In the genomic region with DNA sequence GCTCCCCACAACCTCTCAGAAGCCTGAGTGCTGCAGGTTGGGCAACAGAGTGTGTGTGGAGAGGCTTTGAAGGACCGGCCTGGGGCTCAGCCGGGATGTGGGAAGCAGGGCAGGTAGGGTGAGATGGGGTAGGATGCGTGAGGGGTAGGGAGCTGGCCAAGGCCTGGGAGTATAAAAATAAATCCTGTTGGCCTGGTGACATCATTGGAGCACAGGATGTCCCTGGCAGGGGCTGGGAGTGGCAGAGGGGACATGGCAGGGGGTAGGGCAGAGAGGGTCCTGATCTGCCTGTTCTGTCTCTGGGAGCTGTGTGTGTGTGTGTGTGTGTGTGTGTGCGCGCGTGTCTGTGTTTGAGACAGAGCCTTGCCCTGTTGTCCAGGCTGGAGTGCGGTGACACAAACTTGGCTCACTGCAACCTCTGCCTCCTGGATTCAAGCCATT, we compare ENCODE assay signal across 11 cellular contexts. TPM values are rescaled to one million over a fixed set of nuclear protein-coding genes. Genes with fewer than 3 reads are reported as not detected.
DNase-seq lines count a peak whose midpoint lies in the region; ATAC-seq and TF ChIP-seq lines count a peak whose summit lies in the region.
"Had no signal": no experiment of that assay in that cellular context is flagged by ENCODE, and none has a peak within 500 bp of the region (broad histone marks: within the 10 kb centered on the region; RNA-seq: fewer than 3 reads in every experiment).

No MANE protein-coding gene starts in this region.

- H3K4me2 ChIP-seq in mesendoderm (ENCODE audit: low read length) = no peak overlapping the region

- H3K23ac ChIP-seq in mesendoderm (ENCODE audit: low read length) = no peak overlapping the region

- H3K79me1 ChIP-seq in mesendoderm (ENCODE audit: low read length) = peaks cover under 1% of the 10 kb centered on the region

- H3K4me1 ChIP-seq in Caco-2 = peaks cover 12% of the 10 kb centered on the region
- H3K4me1 ChIP-seq in adrenal gland (replicated peaks in 1 of 2) = peaks cover 23 to 45% of the 10 kb centered on the region in 2 donors
- peaks cover 4% of the 10 kb centered on the region for H3K4me1 ChIP-seq in mesendoderm (ENCODE audit: control insufficient read depth, low read depth, low read length)

- no peak overlapping the region for H3K4me3 Mint-ChIP-seq in Caco-2 (ENCODE audit: unreplicated experiment)
- H3K4me3 Mint-ChIP-seq in stimulated activated naive CD8-positive, alpha-beta T cell treated with anti-CD3 and anti-CD28 coated beads, Interleukin-15, amount 100 ng/mL, for 72 hours = peak overlapping the region; percentile 5 to 23
- no peak overlapping the region for H3K4me3 Mint-ChIP-seq in nephron progenitor cell

- no peak overlapping the region for H3K9ac ChIP-seq in mesendoderm (ENCODE audit: low read length)

- H2BK15ac ChIP-seq in mesendoderm (replicated peaks; ENCODE audit: low read depth) = no peak overlapping the region

- intact Hi-C loops in Caco-2 (cut with micrococcal nuclease; ENCODE audit: unreplicated experiment) = no loop called here
- intact Hi-C loops in adrenal gland (cut with DNase I) = no loop called here

- H3K9me3 ChIP-seq in Caco-2 (no peaks in the 10 kb centered on the region), adrenal gland (replicated peaks in 1 of 3) (no peaks in the 10 kb centered on the region)

- H4K5ac ChIP-seq in mesendoderm (ENCODE audit: low read length) = no peak overlapping the region

- H2BK120ac ChIP-seq in mesendoderm (ENCODE audit: low read depth, low read length) = no peak overlapping the region

- DNase-seq in Caco-2 (no peak), adrenal gland (peak in 6 of 7 donors; percentile 48 to 80 (median 61)), left lobe of liver (ENCODE audit: low spot score) (peak; percentile 85), SW 1271 (lab: John Stamatoyannopoulos, UW) (no peak), nephron progenitor cell (no peak), NCI-H748 treated with DMSO at 0.1 percent for 48 hours (lab: John Stamatoyannopoulos, UW) (no peak), mesendoderm (no peak)
- no peak for DNase-seq in stimulated activated naive CD8-positive, alpha-beta T cell treated with anti-CD3 and anti-CD28 coated beads, Interleukin-15, amount 100 ng/mL, for 72 hours
- DNase-seq: activated CD4-positive, CD25-positive, alpha-beta regulatory T cell; activated naive CD4-positive, alpha-beta T cell treated with anti-CD3 and anti-CD28 coated beads, Interleukin-2, amount 50 U/mL, for 16 hours; effector CD8-positive, alpha-beta T cell had no signal

- no peaks in the 10 kb centered on the region for H3K9me3 Mint-ChIP-seq in Caco-2 (ENCODE audit: unreplicated experiment)
- no peaks in the 10 kb centered on the region for H3K9me3 Mint-ChIP-seq in stimulated activated naive CD8-positive, alpha-beta T cell treated with anti-CD3 and anti-CD28 coated beads, Interleukin-15, amount 100 ng/mL, for 72 hours
- H3K9me3 Mint-ChIP-seq in nephron progenitor cell = no peaks in the 10 kb centered on the region

- TF ChIP-seq CTCF in Caco-2 (IDR thresholded peaks at IDR 0.05; ENCODE audit: insufficient read depth in 1 of 2, low read depth in 1 of 2, low read length in 1 of 2, severe bottlenecking in 1 of 2, unreplicated experiment in 1 of 2) = no peak
- no peak for TF ChIP-seq CTCF in adrenal gland (IDR thresholded peaks at IDR 0.05)
- no peak for TF ChIP-seq CTCF in nephron progenitor cell (IDR thresholded peaks at IDR 0.05)

- peak; percentile 31 for ATAC-seq in left lobe of liver
- no peak for ATAC-seq in stimulated activated naive CD8-positive, alpha-beta T cell treated with anti-CD3 and anti-CD28 coated beads, Interleukin-15, amount 100 ng/mL, for 72 hours

- POLR2A ChIA-PET in Caco-2 (lab: Charles Lee) = no interaction called here

- H3K79me2 ChIP-seq in mesendoderm (ENCODE audit: control insufficient read depth, insufficient read depth, low read length) = no peaks in the 10 kb centered on the region

- no TSS peak for BruUV-seq in Caco-2 (replicated peaks; lab: Mats Ljungman, UMichigan)

- no peak overlapping the region for H2AK5ac ChIP-seq in mesendoderm (ENCODE audit: low read length)

- H3K4me1 Mint-ChIP-seq in Caco-2 (ENCODE audit: low read depth, unreplicated experiment) = peaks cover 16% of the 10 kb centered on the region
- peaks cover 52% of the 10 kb centered on the region for H3K4me1 Mint-ChIP-seq in stimulated activated naive CD8-positive, alpha-beta T cell treated with anti-CD3 and anti-CD28 coated beads, Interleukin-15, amount 100 ng/mL, for 72 hours
- peaks cover 30% of the 10 kb centered on the region for H3K4me1 Mint-ChIP-seq in nephron progenitor cell

- WGBS in adrenal gland, 4 donors = 33 to 70% (median 35%) methylated on average over 3 to 7 of the region's 7 CpGs
- WGBS in mesendoderm (ENCODE audit: extremely low coverage, insufficient coverage, low lambda C conversion rate) = no CpG with 5 or more reads among the region's 7 CpGs

- no peak for TF ChIP-seq POLR2A in adrenal gland (IDR thresholded peaks at IDR 0.05)

- H3K27ac ChIP-seq in adrenal gland (peak overlapping the region in 4 of 5 donors; percentile 39 to 99 (median 62)), mesendoderm (ENCODE audit: low read depth, low read length) (no peak overlapping the region)

- H3K27me3 ChIP-seq in Caco-2 (replicated peaks; ENCODE audit: control insufficient read depth, insufficient read depth, low read length) (no peaks in the 10 kb centered on the region), adrenal gland (no peaks in the 10 kb centered on the region), mesendoderm (ENCODE audit: insufficient read depth, low read length, poor library complexity) (no peaks in the 10 kb centered on the region)

- CTCF ChIA-PET in Caco-2 (lab: Charles Lee) = no interaction called here

- H3K56ac ChIP-seq in mesendoderm (ENCODE audit: low read length) = no peak overlapping the region

- H3K4me3 ChIP-seq in Caco-2 (ENCODE audit: low read depth, low read length) (no peak overlapping the region), adrenal gland (no peak overlapping the region), mesendoderm (ENCODE audit: low read length) (no peak overlapping the region)

- H3K27ac Mint-ChIP-seq in Caco-2 (ENCODE audit: unreplicated experiment) (peak overlapping the region; percentile 75), nephron progenitor cell (no peak overlapping the region)
- peak overlapping the region; percentile 83 to 85 for H3K27ac Mint-ChIP-seq in stimulated activated naive CD8-positive, alpha-beta T cell treated with anti-CD3 and anti-CD28 coated beads, Interleukin-15, amount 100 ng/mL, for 72 hours

- no peaks in the 10 kb centered on the region for H3K27me3 Mint-ChIP-seq in Caco-2 (ENCODE audit: insufficient read depth, unreplicated experiment)
- no peaks in the 10 kb centered on the region for H3K27me3 Mint-ChIP-seq in stimulated activated naive CD8-positive, alpha-beta T cell treated with anti-CD3 and anti-CD28 coated beads, Interleukin-15, amount 100 ng/mL, for 72 hours
- H3K27me3 Mint-ChIP-seq in nephron progenitor cell (ENCODE audit: low read depth, poor library complexity) = no peaks in the 10 kb centered on the region

- H4K8ac ChIP-seq in mesendoderm (ENCODE audit: low read depth, low read length) = no peak overlapping the region

- H3K18ac ChIP-seq in mesendoderm (ENCODE audit: low read length) = no peak overlapping the region

- no peak overlapping the region for H3K4ac ChIP-seq in mesendoderm (ENCODE audit: low read depth, low read length)

- H3K36me3 ChIP-seq in Caco-2 (ENCODE audit: control insufficient read depth, insufficient read depth, low read length) (no peaks in the 10 kb centered on the region), adrenal gland (replicated peaks in 1 of 2) (no peaks in the 10 kb centered on the region), mesendoderm (ENCODE audit: control insufficient read depth, insufficient read depth, low read length) (no peaks in the 10 kb centered on the region)

- no peak overlapping the region for H2BK5ac ChIP-seq in mesendoderm (ENCODE audit: low read length)

- H3K36me3 Mint-ChIP-seq in Caco-2 (ENCODE audit: insufficient read depth, unreplicated experiment) (peaks cover 23% of the 10 kb centered on the region), nephron progenitor cell (ENCODE audit: low read depth) (no peaks in the 10 kb centered on the region)

RNA-seq across cellular contexts. Expression of gene TEF, which starts 28.6 kb away (rescaled TPM):
- 13.8 and 17.8 TPM in 2 replicates for total RNA-seq in Caco-2 (2022)
- total RNA-seq in adrenal gland = 10 to 100 TPM; 17.0 to 33.9 (median 23.9) TPM
- polyA plus RNA-seq in adrenal gland = 10 to 100 TPM; 11.8 to 17.5 (median 15.2) TPM
- total RNA-seq in left lobe of liver = 26.3 TPM
- polyA plus RNA-seq in mesendoderm (2013, experiment 1 of 2) = 1.4 TPM
- polyA plus RNA-seq in mesendoderm (2013, experiment 2 of 2) = 1.2 TPM

RNA-seq across cellular contexts. Expression of gene TOB2, which starts 36.3 kb away (rescaled TPM):
- total RNA-seq in Caco-2 (2022) = 49.0 and 52.5 TPM in 2 replicates
- total RNA-seq in adrenal gland = 100 to 1,000 TPM in 1 of 8 donors, 10 to 100 TPM in 7; 36.2 to 117 (median 61.5) TPM
- 10 to 100 TPM; 14.7 to 24.1 (median 20.6) TPM for polyA plus RNA-seq in adrenal gland
- 40.1 TPM for total RNA-seq in left lobe of liver
- polyA plus RNA-seq in mesendoderm (2013, experiment 1 of 2) = 23.7 TPM
- 25.4 TPM for polyA plus RNA-seq in mesendoderm (2013, experiment 2 of 2)

RNA-seq across cellular contexts. Expression of gene PHF5A, which starts 58.2 kb away (rescaled TPM):
- 75.4 and 78.6 TPM in 2 replicates for total RNA-seq in Caco-2 (2022)
- 10 to 100 TPM; 18.2 to 35.9 (median 27.1) TPM for total RNA-seq in adrenal gland
- polyA plus RNA-seq in adrenal gland = 10 to 100 TPM; 29.5 to 50.8 (median 38.4) TPM
- total RNA-seq in left lobe of liver = 14.6 TPM
- polyA plus RNA-seq in mesendoderm (2013, experiment 1 of 2) = 112 TPM
- 109 TPM for polyA plus RNA-seq in mesendoderm (2013, experiment 2 of 2)

RNA-seq across cellular contexts. Expression of gene ACO2, which starts 58.6 kb away (rescaled TPM):
- 90.5 and 95.5 TPM in 2 replicates for total RNA-seq in Caco-2 (2022)
- 100 to 1,000 TPM; 129 to 212 (median 151) TPM for total RNA-seq in adrenal gland
- 100 to 1,000 TPM in 1 of 3 donors, 10 to 100 TPM in 2; 35.5 to 135 (median 64.8) TPM for polyA plus RNA-seq in adrenal gland
- total RNA-seq in left lobe of liver = 71.8 TPM
- polyA plus RNA-seq in mesendoderm (2013, experiment 1 of 2) = 33.3 TPM
- polyA plus RNA-seq in mesendoderm (2013, experiment 2 of 2) = 33.1 TPM

Comparison
In these comparisons a context has a peak if more than half of its experiments do, and no peak if none do; other contexts are left out.
1. DNase-seq: peak in adrenal gland (6 of 7) and left lobe of liver (single experiment); none in Caco-2 (0 of 2), stimulated activated naive CD8-positive, alpha-beta T cell treated with anti-CD3 and anti-CD28 coated beads, Interleukin-15, amount 100 ng/mL, for 72 hours (0 of 2), SW 1271 (0 of 2), nephron progenitor cell (single experiment), NCI-H748 treated with DMSO at 0.1 percent for 48 hours (single experiment) and mesendoderm (single experiment).
2. H3K4me3 Mint-ChIP-seq: peak in stimulated activated naive CD8-positive, alpha-beta T cell treated with anti-CD3 and anti-CD28 coated beads, Interleukin-15, amount 100 ng/mL, for 72 hours (2 of 2); none in Caco-2 (single experiment) and nephron progenitor cell (single experiment).